1 cellular context compared by ENCODE assay signal in genomic region chr5:149273237-149273636, GRCh38.
TF ChIP-seq lines count a peak whose summit lies in the region.

No MANE protein-coding gene starts in this region.

TF ChIP-seq in HepG2, 621 proteins besides CTCF, POLR2A, EP300 and RAD21 (continued from another document):
- no peak for TF ChIP-seq SKIL (CRISPR knock-in tag; IDR thresholded peaks at IDR 0.05; ENCODE audit: borderline replicate concordance)
- no peak for TF ChIP-seq ZNF260 (CRISPR knock-in tag; IDR thresholded peaks at IDR 0.05; ENCODE audit: borderline replicate concordance, low read depth)
- no peak for TF ChIP-seq FOXJ3 (CRISPR knock-in tag; IDR thresholded peaks at IDR 0.05; ENCODE audit: borderline replicate concordance)
- TF ChIP-seq, protein P1, sequence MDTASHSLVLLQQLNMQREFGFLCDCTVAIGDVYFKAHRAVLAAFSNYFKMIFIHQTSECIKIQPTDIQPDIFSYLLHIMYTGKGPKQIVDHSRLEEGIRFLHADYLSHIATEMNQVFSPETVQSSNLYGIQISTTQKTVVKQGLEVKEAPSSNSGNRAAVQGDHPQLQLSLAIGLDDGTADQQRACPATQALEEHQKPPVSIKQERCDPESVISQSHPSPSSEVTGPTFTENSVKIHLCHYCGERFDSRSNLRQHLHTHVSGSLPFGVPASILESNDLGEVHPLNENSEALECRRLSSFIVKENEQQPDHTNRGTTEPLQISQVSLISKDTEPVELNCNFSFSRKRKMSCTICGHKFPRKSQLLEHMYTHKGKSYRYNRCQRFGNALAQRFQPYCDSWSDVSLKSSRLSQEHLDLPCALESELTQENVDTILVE (CRISPR knock-in tag; IDR thresholded peaks at IDR 0.05), result no peak
- TF ChIP-seq CREBL2 (CRISPR knock-in tag; IDR thresholded peaks at IDR 0.05; ENCODE audit: borderline replicate concordance), result no peak
- TF ChIP-seq ARID2 (CRISPR knock-in tag; IDR thresholded peaks at IDR 0.05; ENCODE audit: borderline replicate concordance), result no peak
- no peak for TF ChIP-seq ZNF768 (CRISPR knock-in tag; IDR thresholded peaks at IDR 0.05)
- no peak for TF ChIP-seq CREM (IDR thresholded peaks at IDR 0.05)
- no peak for TF ChIP-seq CREM (CRISPR knock-in tag; IDR thresholded peaks at IDR 0.05)
- TF ChIP-seq, protein P2, sequence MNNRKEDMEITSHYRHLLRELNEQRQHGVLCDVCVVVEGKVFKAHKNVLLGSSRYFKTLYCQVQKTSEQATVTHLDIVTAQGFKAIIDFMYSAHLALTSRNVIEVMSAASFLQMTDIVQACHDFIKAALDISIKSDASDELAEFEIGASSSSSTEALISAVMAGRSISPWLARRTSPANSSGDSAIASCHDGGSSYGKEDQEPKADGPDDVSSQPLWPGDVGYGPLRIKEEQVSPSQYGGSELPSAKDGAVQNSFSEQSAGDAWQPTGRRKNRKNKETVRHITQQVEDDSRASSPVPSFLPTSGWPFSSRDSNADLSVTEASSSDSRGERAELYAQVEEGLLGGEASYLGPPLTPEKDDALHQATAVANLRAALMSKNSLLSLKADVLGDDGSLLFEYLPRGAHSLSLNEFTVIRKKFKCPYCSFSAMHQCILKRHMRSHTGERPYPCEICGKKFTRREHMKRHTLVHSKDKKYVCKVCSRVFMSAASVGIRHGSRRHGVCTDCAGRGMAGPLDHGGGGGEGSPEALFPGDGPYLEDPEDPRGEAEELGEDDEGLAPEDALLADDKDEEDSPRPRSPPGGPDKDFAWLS (CRISPR knock-in tag; IDR thresholded peaks at IDR 0.05; ENCODE audit: borderline replicate concordance), result no peak
- TF ChIP-seq FOXM1 (CRISPR knock-in tag; IDR thresholded peaks at IDR 0.05), result no peak
- no peak for TF ChIP-seq E2F5 (CRISPR knock-in tag; conservative IDR thresholded peaks at IDR 0.05)
